In genomic region chr3:171049831-171050444, GRCh38 we compare ENCODE assay signal across 8 cellular contexts. TPM values are rescaled to one million over a fixed set of nuclear protein-coding genes. Genes with fewer than 3 reads are reported as not detected.
A peak's percentile ranks its signal among the peaks of the same experiment; 100 is the strongest.
DNase-seq lines count a peak whose midpoint lies in the region; ATAC-seq and TF ChIP-seq lines count a peak whose summit lies in the region.

No MANE protein-coding gene starts in this region.

- H3K36me3 ChIP-seq in Panc1 (ENCODE audit: control insufficient read depth, insufficient read depth, low read length) (no peaks in the 10 kb centered on the region), heart right ventricle (no peaks in the 10 kb centered on the region)

- in situ Hi-C loops in Panc1 (cut with HindIII; ENCODE audit: low pct_unique_long_range_greater_than_20kb, low sequenced_read_pairs) = no loop called here

- H3K4me3 ChIP-seq in Panc1 (ENCODE audit: low read depth in 2 of 2, low read length in 2 of 2) (no peak overlapping the region), heart right ventricle (no peak overlapping the region), retinal pigment epithelial cell (ENCODE audit: low read length) (no peak overlapping the region)

- H3K4me1 Mint-ChIP-seq in activated naive CD8-positive, alpha-beta T cell treated with anti-CD3 and anti-CD28 coated beads, Interleukin-2, amount 50 U/mL, for 24 hours = no peaks in the 10 kb centered on the region

- no TSS peak for BruUV-seq in Panc1 (replicated peaks; lab: Mats Ljungman, UMichigan)

- peaks cover 15% of the 10 kb centered on the region for H3K27me3 Mint-ChIP-seq in activated naive CD8-positive, alpha-beta T cell treated with anti-CD3 and anti-CD28 coated beads, Interleukin-2, amount 50 U/mL, for 24 hours

- DNase-seq in GM03348 (ENCODE audit: low spot score) = peak; percentile 64
- peak; percentile 79 for DNase-seq in HT1080 (ENCODE audit: low read depth)
- no peak for DNase-seq in Panc1 (ENCODE audit: low read depth, low spot score)
- peak; percentile 45 for DNase-seq in activated naive CD8-positive, alpha-beta T cell treated with anti-CD3 and anti-CD28 coated beads, Interleukin-2, amount 50 U/mL, for 24 hours
- DNase-seq in heart right ventricle = peak; percentile 16 to 27
- DNase-seq in retinal pigment epithelial cell (ENCODE audit: low read depth) = no peak
- no peak for DNase-seq in NCI-H1048 (lab: John Stamatoyannopoulos, UW)

- H3K9me3 Mint-ChIP-seq in activated naive CD8-positive, alpha-beta T cell treated with anti-CD3 and anti-CD28 coated beads, Interleukin-2, amount 50 U/mL, for 24 hours = no peaks in the 10 kb centered on the region

- no peaks in the 10 kb centered on the region for H3K27me3 ChIP-seq in Panc1 (ENCODE audit: control insufficient read depth, insufficient read depth, low read length)
- H3K27me3 ChIP-seq in heart right ventricle = no peaks in the 10 kb centered on the region

- H3K4me1 ChIP-seq in Panc1 (ENCODE audit: control insufficient read depth, insufficient read depth, low read length) (no peaks in the 10 kb centered on the region), heart right ventricle (peaks cover 0 to 6% (median 0%) of the 10 kb centered on the region in 9 donors)

- H3K4me3 Mint-ChIP-seq in activated naive CD8-positive, alpha-beta T cell treated with anti-CD3 and anti-CD28 coated beads, Interleukin-2, amount 50 U/mL, for 24 hours = no peak overlapping the region

- CTCF ChIA-PET in Panc1 (lab: Charles Lee) = interaction anchor here (0.7 kb wide), 1 partner anchor 460 kb away, joined by 4 read pairs; no protein-coding TSS in a partner anchor

- 22 to 25% methylated on average over 6 of the region's 6 CpGs for WGBS in heart right ventricle, 2 donors

- peak; percentile 83 for ATAC-seq in GM21515 (IDR thresholded peaks at IDR 0.05; ENCODE audit: unreplicated experiment)
- peak; percentile 96 for ATAC-seq in Panc1
- peak; percentile 61 for ATAC-seq in activated naive CD8-positive, alpha-beta T cell treated with anti-CD3 and anti-CD28 coated beads, Interleukin-2, amount 50 U/mL, for 24 hours
- peak; percentile 56 to 82 (median 64) for ATAC-seq in heart right ventricle

- POLR2A ChIA-PET in Panc1 (lab: Charles Lee) = no interaction called here

- intact Hi-C loops in Panc1 (cut with micrococcal nuclease; ENCODE audit: unreplicated experiment) = loop anchor here (5.0 kb wide), 1 partner anchor 517 kb away; no protein-coding TSS in a partner anchor
- intact Hi-C loops in heart right ventricle (cut with DNase I) = loop anchor here in 9 of 10 donors (2.0 to 10.0 kb wide), 6 partner anchors 265 to 519 kb away; no protein-coding TSS in a partner anchor

- no peaks in the 10 kb centered on the region for H3K36me3 Mint-ChIP-seq in activated naive CD8-positive, alpha-beta T cell treated with anti-CD3 and anti-CD28 coated beads, Interleukin-2, amount 50 U/mL, for 24 hours (ENCODE audit: low read depth)

- no peak overlapping the region for H3K27ac Mint-ChIP-seq in activated naive CD8-positive, alpha-beta T cell treated with anti-CD3 and anti-CD28 coated beads, Interleukin-2, amount 50 U/mL, for 24 hours

- H3K9me3 ChIP-seq in Panc1 (ENCODE audit: control insufficient read depth, insufficient read depth, low read depth, low read length) = no peaks in the 10 kb centered on the region
- H3K9me3 ChIP-seq in heart right ventricle = no peaks in the 10 kb centered on the region

- H3K27ac ChIP-seq in Panc1 (ENCODE audit: low read length) (no peak overlapping the region), heart right ventricle (no peak overlapping the region)

- TF ChIP-seq CTCF in Panc1 (IDR thresholded peaks at IDR 0.05) (peak; percentile 86), heart right ventricle (IDR thresholded peaks at IDR 0.05) (peak; percentile 30 to 68 (median 63)), retinal pigment epithelial cell (conservative IDR thresholded peaks at IDR 0.05; ENCODE audit: low read depth, low read length) (peak; percentile 77)

RNA-seq across cellular contexts. Expression of gene SLC2A2, which starts 23.4 kb away (rescaled TPM):
- total RNA-seq in HT1080 (2014; rRNA removed; shearing (Covaris generic)) = not detected in 2 replicates
- polyA plus RNA-seq in HT1080 (2015; cell fraction: cytosol; rRNA removed) = not detected in 2 replicates
- 0.03 TPM in 1 of 2 replicates, not detected in the other for polyA plus RNA-seq in HT1080 (2015; cell fraction: nucleus; rRNA removed)
- total RNA-seq in Panc1 (2021; ENCODE audit: unreplicated experiment) = 0.13 TPM
- polyA plus RNA-seq in Panc1 (2012; ENCODE audit: insufficient read length) = not detected
- total RNA-seq in heart right ventricle = not detected
- not detected for polyA plus RNA-seq in heart right ventricle

Comparison
In these comparisons a context has a peak if more than half of its experiments do, and no peak if none do; other contexts are left out.
1. DNase-seq: peak in GM03348 (single experiment), HT1080 (single experiment), activated naive CD8-positive, alpha-beta T cell treated with anti-CD3 and anti-CD28 coated beads, Interleukin-2, amount 50 U/mL, for 24 hours (single experiment) and heart right ventricle (2 of 2); none in Panc1 (single experiment), retinal pigment epithelial cell (single experiment) and NCI-H1048 (single experiment).
2. Peak in every context shown above with its lines, with median percentiles within 50 percentile points of each other: ATAC-seq and CTCF ChIP-seq.